Comparison of ENCODE assay signal across 20 cellular contexts in genomic region chr2:25236736-25237135, GRCh38.
"Had no signal": no experiment of that assay in that cellular context is flagged by ENCODE, and none has a peak within 500 bp of the region (broad histone marks: within the 10 kb centered on the region; RNA-seq: fewer than 3 reads in every experiment).

No MANE protein-coding gene starts in this region.

- H3K4me3 Mint-ChIP-seq: activated CD4-positive, alpha-beta T cell treated with anti-CD3 and anti-CD28 coated beads, Interleukin-2, amount 10 ng/mL, durations not matched to agents 7 days and 5 days; activated CD8-positive, alpha-beta T cell treated with anti-CD3 and anti-CD28 coated beads, Interleukin-2, amount 10 ng/mL, durations not matched to agents 7 days and 5 days; activated naive CD8-positive, alpha-beta T cell treated with anti-CD3 and anti-CD28 coated beads, Interleukin-2, amount 10 ng/mL, durations not matched to agents 7 days and 5 days; activated T-cell treated with anti-CD3 and anti-CD28 coated beads, Interleukin-2, amount 50 U/mL, for 4 hours; brain; central memory CD8-positive, alpha-beta T cell; naive thymus-derived CD4-positive, alpha-beta T cell had no signal

- H3K4me1 ChIP-seq: vagina had no signal

- H3K27ac Mint-ChIP-seq: activated CD4-positive, alpha-beta T cell treated with anti-CD3 and anti-CD28 coated beads, Interleukin-2, amount 10 ng/mL, durations not matched to agents 7 days and 5 days; activated CD8-positive, alpha-beta T cell treated with anti-CD3 and anti-CD28 coated beads, Interleukin-2, amount 10 ng/mL, durations not matched to agents 7 days and 5 days; activated naive CD8-positive, alpha-beta T cell treated with anti-CD3 and anti-CD28 coated beads, Interleukin-2, amount 10 ng/mL, durations not matched to agents 7 days and 5 days had no signal

- H3K27ac ChIP-seq: gastroesophageal sphincter, tibial nerve, vagina had no signal

- DNase-seq: activated CD4-positive, alpha-beta T cell treated with anti-CD3 and anti-CD28 coated beads, Interleukin-2, amount 10 ng/mL, durations not matched to agents 7 days and 5 days; activated CD8-positive, alpha-beta T cell treated with anti-CD3 and anti-CD28 coated beads, Interleukin-2, amount 10 ng/mL, durations not matched to agents 7 days and 5 days; activated effector memory CD4-positive, alpha-beta T cell treated with anti-CD3 and anti-CD28 coated beads, Interleukin-2, amount 50 U/mL, for 16 hours; activated naive CD8-positive, alpha-beta T cell treated with anti-CD3 and anti-CD28 coated beads, Interleukin-2, amount 10 ng/mL, durations not matched to agents 7 days and 5 days; activated T-cell treated with anti-CD3 and anti-CD28 coated beads, Interleukin-2, amount 50 U/mL, for 4 hours; anterior cingulate cortex; cortex of kidney; mesenchymal stem cell; naive thymus-derived CD4-positive, alpha-beta T cell; stimulated activated naive CD4-positive, alpha-beta T cell; substantia nigra; T-helper 1 cell; T1000 had no signal

- H3K27me3 Mint-ChIP-seq: activated CD4-positive, alpha-beta T cell treated with anti-CD3 and anti-CD28 coated beads, Interleukin-2, amount 10 ng/mL, durations not matched to agents 7 days and 5 days; activated naive CD8-positive, alpha-beta T cell treated with anti-CD3 and anti-CD28 coated beads, Interleukin-2, amount 10 ng/mL, durations not matched to agents 7 days and 5 days; brain; central memory CD8-positive, alpha-beta T cell; naive thymus-derived CD4-positive, alpha-beta T cell had no signal

- H3K9me3 Mint-ChIP-seq: activated CD4-positive, alpha-beta T cell treated with anti-CD3 and anti-CD28 coated beads, Interleukin-2, amount 10 ng/mL, durations not matched to agents 7 days and 5 days; activated naive CD8-positive, alpha-beta T cell treated with anti-CD3 and anti-CD28 coated beads, Interleukin-2, amount 10 ng/mL, durations not matched to agents 7 days and 5 days; activated T-cell treated with anti-CD3 and anti-CD28 coated beads, Interleukin-2, amount 50 U/mL, for 4 hours; brain; central memory CD8-positive, alpha-beta T cell; naive thymus-derived CD4-positive, alpha-beta T cell had no signal

- H3K9me3 ChIP-seq: gastroesophageal sphincter, tibial nerve, vagina had no signal

- ATAC-seq: activated CD8-positive, alpha-beta T cell treated with anti-CD3 and anti-CD28 coated beads, Interleukin-2, amount 10 ng/mL, durations not matched to agents 7 days and 5 days; activated T-cell treated with anti-CD3 and anti-CD28 coated beads, Interleukin-2, amount 50 U/mL, for 4 hours; esophagus mucosa; gastroesophageal sphincter; naive thymus-derived CD4-positive, alpha-beta T cell; SK-N-SH treated with all-trans-retinoic acid at 6 μM for 48 hours had no signal

- H3K4me1 Mint-ChIP-seq: activated CD4-positive, alpha-beta T cell treated with anti-CD3 and anti-CD28 coated beads, Interleukin-2, amount 10 ng/mL, durations not matched to agents 7 days and 5 days; brain; central memory CD8-positive, alpha-beta T cell had no signal

- H3K4me3 ChIP-seq: gastroesophageal sphincter, tibial nerve, vagina had no signal

- H3K27me3 ChIP-seq: gastroesophageal sphincter, tibial nerve, vagina had no signal
